Comparison of ENCODE assay signal across 17 cellular contexts in genomic region chr21:35426484-35426883, GRCh38.
"Had no signal": no experiment of that assay in that cellular context is flagged by ENCODE, and none has a peak within 500 bp of the region (broad histone marks: within the 10 kb centered on the region; RNA-seq: fewer than 3 reads in every experiment).

No MANE protein-coding gene starts in this region.

- H3K27ac ChIP-seq: colonic mucosa, SK-N-MC, stomach, testis, upper lobe of right lung had no signal

- H3K9me3 ChIP-seq: colonic mucosa, testis, upper lobe of right lung had no signal

- H3K4me3 ChIP-seq: colonic mucosa, right atrium auricular region, SK-N-MC, skin epidermis, stomach, testis, upper lobe of right lung had no signal

- ATAC-seq: activated CD8-positive, alpha-beta memory T cell treated with anti-CD3 and anti-CD28 coated beads, Interleukin-2, amount 10 ng/mL, durations not matched to agents 7 days and 5 days; upper lobe of right lung had no signal

- H3K36me3 Mint-ChIP-seq: activated CD8-positive, alpha-beta memory T cell treated with anti-CD3 and anti-CD28 coated beads, Interleukin-2, amount 10 ng/mL, durations not matched to agents 7 days and 5 days had no signal

- DNase-seq: activated CD4-positive, alpha-beta T cell treated with anti-CD3 and anti-CD28 coated beads, Interleukin-2, amount 50 U/mL, for 4 hours; activated CD8-positive, alpha-beta memory T cell treated with anti-CD3 and anti-CD28 coated beads, Interleukin-2, amount 10 ng/mL, durations not matched to agents 7 days and 5 days; activated naive CD4-positive, alpha-beta T cell; activated T-cell treated with anti-CD3 and anti-CD28 coated beads, Interleukin-2, amount 50 U/mL, for 4 hours; colonic mucosa; nephron progenitor cell; stimulated activated CD4-positive, alpha-beta T cell treated with anti-CD3 and anti-CD28 coated beads, Interleukin-4, amount 100 ng/mL, for 4 hours; stimulated activated CD8-positive, alpha-beta memory T cell treated with anti-CD3 and anti-CD28 coated beads, Interleukin-4, amount 100 ng/mL, for 48 hours; stomach; T-helper 9 cell; testis; upper lobe of right lung had no signal

- FAIRE-seq: endometrium had no signal

- H3K27me3 ChIP-seq: colonic mucosa, right atrium auricular region, testis had no signal

- H3K27ac Mint-ChIP-seq: activated CD8-positive, alpha-beta memory T cell treated with anti-CD3 and anti-CD28 coated beads, Interleukin-2, amount 10 ng/mL, durations not matched to agents 7 days and 5 days; nephron progenitor cell; progenitor cell of endocrine pancreas had no signal

- H3K36me3 ChIP-seq: colonic mucosa, right atrium auricular region, stomach, upper lobe of right lung had no signal

- H3K4me3 Mint-ChIP-seq: activated CD8-positive, alpha-beta memory T cell treated with anti-CD3 and anti-CD28 coated beads, Interleukin-2, amount 10 ng/mL, durations not matched to agents 7 days and 5 days; activated T-cell treated with anti-CD3 and anti-CD28 coated beads, Interleukin-2, amount 50 U/mL, for 4 hours; nephron progenitor cell had no signal

- H3K4me1 ChIP-seq: colonic mucosa, stomach, upper lobe of right lung had no signal
